In genomic region chr10:19531324-19531723, GRCh38 we compare ENCODE assay signal across 20 cellular contexts.
DNase-seq lines count a peak whose midpoint lies in the region; ATAC-seq, FAIRE-seq and TF ChIP-seq lines count a peak whose summit lies in the region.
"Had no signal": no experiment of that assay in that cellular context is flagged by ENCODE, and none has a peak within 500 bp of the region (broad histone marks: within the 10 kb centered on the region; RNA-seq: fewer than 3 reads in every experiment).

No MANE protein-coding gene starts in this region.

- DNase-seq in NCI-H82 (lab: John Stamatoyannopoulos, UW) = peak; percentile 46
- DNase-seq in NCI-H82 treated with DMSO at 0.1 percent for 48 hours (lab: John Stamatoyannopoulos, UW; ENCODE audit: unreplicated experiment) = no peak
- DNase-seq in SK-N-DZ (ENCODE audit: low spot score) = peak; percentile 8
- no peak for DNase-seq in keratinocyte (ENCODE audit: low read depth, low spot score)
- DNase-seq in HCEC 1CT = no peak
- DNase-seq: 8988T; Caco-2; CD4-positive, CD25-positive, alpha-beta regulatory T cell; CD8-positive, alpha-beta memory T cell; DMS79 treated with DMSO at 0.1 percent for 48 hours; GF-D8; HFFc6 had no signal

- ATAC-seq in HG03097 (IDR thresholded peaks at IDR 0.05; ENCODE audit: low FRiP score, unreplicated experiment) (no peak), HG02798 (IDR thresholded peaks at IDR 0.05; ENCODE audit: poor library complexity, unreplicated experiment) (no peak)
- ATAC-seq: GM23338, HCT116, HepG2 had no signal

- no peak overlapping the region for H3K27ac ChIP-seq in KMS-11
- no peak overlapping the region for H3K27ac ChIP-seq in keratinocyte (ENCODE audit: control insufficient read depth, insufficient read depth, low read length)
- H3K27ac ChIP-seq: BLaER1 treated with 17β-estradiol and CSF1 and Interleukin-3, amounts not matched to agents 10 nM and 100 nM had no signal

- H3K4me3 ChIP-seq in KMS-11 (IDR thresholded peaks at IDR 0.05; ENCODE audit: insufficient read depth, low read depth, low read length) = no peak overlapping the region
- no peak overlapping the region for H3K4me3 ChIP-seq in keratinocyte (ENCODE audit: control insufficient read depth in 2 of 3, extremely low read depth in 1 of 3, insufficient read depth in 2 of 3, low read depth in 1 of 3, low read length in 3 of 3)
- H3K4me3 ChIP-seq: BLaER1 treated with 17β-estradiol and CSF1 and Interleukin-3, amounts not matched to agents 10 nM and 100 nM; GM23338 had no signal

- TF ChIP-seq CTCF in KMS-11 (conservative IDR thresholded peaks at IDR 0.05; ENCODE audit: low read depth, low read length) (no peak), keratinocyte (optimal IDR thresholded peaks at IDR 0.05 in 1 of 3, IDR thresholded peaks at IDR 0.05 in 1 of 3, conservative IDR thresholded peaks at IDR 0.05 in 1 of 3; ENCODE audit: extremely low read depth in 1 of 3, insufficient read depth in 2 of 3, low read length in 3 of 3) (no peak)

- no peaks in the 10 kb centered on the region for H3K9me3 ChIP-seq in keratinocyte (ENCODE audit: control insufficient read depth, low read depth, low read length)
- H3K9me3 ChIP-seq: BLaER1 treated with 17β-estradiol and CSF1 and Interleukin-3, amounts not matched to agents 10 nM and 100 nM; Caco-2 had no signal

- dilution Hi-C loops in keratinocyte (cut with MboI; ENCODE audit: extremely low pct_ligation_motif_present, low sequenced_read_pairs) = no loop called here

- H4K20me1 ChIP-seq in KMS-11 (ENCODE audit: insufficient read depth) = no peaks in the 10 kb centered on the region
- no peaks in the 10 kb centered on the region for H4K20me1 ChIP-seq in keratinocyte (ENCODE audit: control insufficient read depth, extremely low read depth, insufficient read depth, low read length)
- H4K20me1 ChIP-seq: BLaER1 treated with 17β-estradiol and CSF1 and Interleukin-3, amounts not matched to agents 10 nM and 100 nM had no signal

- no peaks in the 10 kb centered on the region for H3K9me1 ChIP-seq in keratinocyte (ENCODE audit: control insufficient read depth, extremely low read depth, insufficient read depth, low read length)

- FAIRE-seq in keratinocyte (lab: Jason Lieb, UNC) = no peak
- FAIRE-seq: H54, HepG2 had no signal

- H3K36me3 ChIP-seq in KMS-11 (ENCODE audit: insufficient read depth) = no peaks in the 10 kb centered on the region
- H3K36me3 ChIP-seq in keratinocyte (ENCODE audit: control insufficient read depth in 2 of 2, extremely low read depth in 1 of 2, insufficient read depth in 2 of 2, low read length in 2 of 2) = no peaks in the 10 kb centered on the region
- H3K36me3 ChIP-seq: BLaER1 treated with 17β-estradiol and CSF1 and Interleukin-3, amounts not matched to agents 10 nM and 100 nM had no signal

- no peaks in the 10 kb centered on the region for H3K27me3 ChIP-seq in KMS-11 (ENCODE audit: insufficient read depth, low read depth)
- H3K27me3 ChIP-seq in keratinocyte (ENCODE audit: control insufficient read depth, extremely low read depth, insufficient read depth, low read length) = no peaks in the 10 kb centered on the region
- H3K27me3 ChIP-seq: BLaER1 treated with 17β-estradiol and CSF1 and Interleukin-3, amounts not matched to agents 10 nM and 100 nM had no signal

- H3K9ac ChIP-seq in KMS-11 = no peak overlapping the region
- no peak overlapping the region for H3K9ac ChIP-seq in keratinocyte (ENCODE audit: control insufficient read depth, extremely low read depth, insufficient read depth, low read length)
- H3K9ac ChIP-seq: BLaER1 treated with 17β-estradiol and CSF1 and Interleukin-3, amounts not matched to agents 10 nM and 100 nM had no signal

- H2AFZ ChIP-seq in KMS-11 (ENCODE audit: low read depth) (no peak overlapping the region), keratinocyte (ENCODE audit: control insufficient read depth, low read length) (peak overlapping the region; percentile 70)
- H2AFZ ChIP-seq: GM23338 had no signal

- H3K79me2 ChIP-seq in KMS-11 (ENCODE audit: insufficient read depth, low read depth) (no peaks in the 10 kb centered on the region), keratinocyte (ENCODE audit: control insufficient read depth, insufficient read depth, low read length) (no peaks in the 10 kb centered on the region)

- H3K4me2 ChIP-seq in KMS-11 (peak overlapping the region; percentile 85; the same call in 1 of the 2 replicates), keratinocyte (ENCODE audit: control insufficient read depth, extremely low read depth, insufficient read depth, low read depth, low read length) (peak overlapping the region; percentile 8)
- H3K4me2 ChIP-seq: BLaER1 treated with 17β-estradiol and CSF1 and Interleukin-3, amounts not matched to agents 10 nM and 100 nM; GM23338 had no signal

- peaks cover 46% of the 10 kb centered on the region for H3K4me1 ChIP-seq in KMS-11 (ENCODE audit: low read depth, poor library complexity, severe bottlenecking)
- H3K4me1 ChIP-seq in keratinocyte (ENCODE audit: control insufficient read depth, extremely low read depth, insufficient read depth, low read length) = peaks cover 5% of the 10 kb centered on the region
- H3K4me1 ChIP-seq: BLaER1 treated with 17β-estradiol and CSF1 and Interleukin-3, amounts not matched to agents 10 nM and 100 nM; Caco-2 had no signal

Comparison
In these comparisons a context has a peak if more than half of its experiments do, and no peak if none do; other contexts are left out.
1. DNase-seq: peak in NCI-H82 (single experiment) and SK-N-DZ (single experiment); none in NCI-H82 treated with DMSO at 0.1 percent for 48 hours (single experiment), keratinocyte (single experiment) and HCEC 1CT (single experiment).